ENCODE assay signal across 10 cellular contexts in the genomic region with DNA sequence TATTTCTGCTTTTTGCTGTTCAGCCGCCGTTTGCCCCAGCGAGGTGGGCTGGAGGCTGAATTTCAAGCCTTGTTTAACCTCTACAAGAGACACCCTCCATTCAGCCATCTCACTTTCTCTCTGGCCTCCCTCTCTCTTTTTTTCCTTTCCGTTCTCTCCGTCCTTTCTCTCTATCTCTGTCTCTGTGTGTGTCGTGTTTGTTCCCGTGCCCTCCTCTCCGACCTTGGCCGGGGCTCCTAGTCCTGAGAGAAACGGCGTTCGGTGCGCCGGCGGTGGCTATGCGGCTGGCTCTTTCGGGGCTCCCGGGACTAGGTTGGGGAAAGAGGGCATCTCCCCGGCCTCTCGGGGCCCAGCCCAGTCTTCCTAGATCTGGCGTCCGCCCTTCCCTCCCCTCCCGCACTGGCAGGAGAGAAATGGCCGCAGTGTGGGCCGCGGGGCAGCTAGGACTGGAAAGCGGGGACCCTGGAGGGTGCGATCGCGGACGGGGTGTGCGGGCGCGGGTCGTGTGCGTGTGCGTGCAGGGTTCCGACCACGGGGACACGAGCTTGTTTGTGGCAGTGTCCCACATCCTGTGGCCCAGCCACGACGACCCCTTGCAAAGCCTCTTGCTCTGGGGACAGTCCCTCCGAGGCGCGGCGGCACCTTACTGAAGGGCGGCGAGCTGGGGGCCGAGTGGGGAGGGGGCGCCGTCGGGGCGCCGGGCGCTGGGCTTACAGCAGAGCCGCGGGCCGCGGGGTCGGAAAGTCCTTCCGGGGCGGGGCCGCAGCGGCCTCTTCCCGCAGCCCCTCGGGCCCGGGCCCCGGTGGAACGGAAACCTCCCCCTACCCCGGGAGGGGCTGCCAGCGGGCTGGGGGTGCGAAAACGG. TPM values are rescaled to one million over a fixed set of nuclear protein-coding genes. Genes with fewer than 3 reads are reported as not detected.
DNase-seq lines count a peak whose midpoint lies in the region; ATAC-seq lines count a peak whose summit lies in the region.
"Had no signal": no experiment of that assay in that cellular context is flagged by ENCODE, and none has a peak within 500 bp of the region (broad histone marks: within the 10 kb centered on the region; RNA-seq: fewer than 3 reads in every experiment).

No MANE protein-coding gene starts in this region.

- no peaks in the 10 kb centered on the region for H3K36me3 ChIP-seq in iPS-20b (ENCODE audit: insufficient read depth, low read depth, low read length)

- H3K27me3 Mint-ChIP-seq in activated T-cell treated with anti-CD3 and anti-CD28 coated beads, Interleukin-2, amount 50 U/mL, for 24 hours = peaks cover 92% of the 10 kb centered on the region
- peaks cover 78% of the 10 kb centered on the region for H3K27me3 Mint-ChIP-seq in activated CD4-positive, alpha-beta memory T cell treated with anti-CD3 and anti-CD28 coated beads for 36 hours
- peaks cover 88% of the 10 kb centered on the region for H3K27me3 Mint-ChIP-seq in stimulated activated memory B cell treated with anti-CD40 and anti-IgM and Interleukin-4, amounts not matched to agents 10 μg/mL and 1 μg/mL and 100 μg/mL, for 72 hours

- no peak overlapping the region for H3K27ac ChIP-seq in iPS-20b (ENCODE audit: low read length)

- peaks cover 42% of the 10 kb centered on the region for H3K4me1 Mint-ChIP-seq in activated T-cell treated with anti-CD3 and anti-CD28 coated beads, Interleukin-2, amount 50 U/mL, for 24 hours (ENCODE audit: low read depth)
- peaks cover 33% of the 10 kb centered on the region for H3K4me1 Mint-ChIP-seq in activated CD4-positive, alpha-beta memory T cell treated with anti-CD3 and anti-CD28 coated beads for 36 hours (ENCODE audit: low read depth)
- H3K4me1 Mint-ChIP-seq in stimulated activated memory B cell treated with anti-CD40 and anti-IgM and Interleukin-4, amounts not matched to agents 10 μg/mL and 1 μg/mL and 100 μg/mL, for 72 hours = peaks cover 28% of the 10 kb centered on the region

- peak overlapping the region; percentile 39 for H3K4me3 Mint-ChIP-seq in activated T-cell treated with anti-CD3 and anti-CD28 coated beads, Interleukin-2, amount 50 U/mL, for 24 hours
- peak overlapping the region; percentile 38 for H3K4me3 Mint-ChIP-seq in activated CD4-positive, alpha-beta memory T cell treated with anti-CD3 and anti-CD28 coated beads for 36 hours
- peak overlapping the region; percentile 19 for H3K4me3 Mint-ChIP-seq in stimulated activated memory B cell treated with anti-CD40 and anti-IgM and Interleukin-4, amounts not matched to agents 10 μg/mL and 1 μg/mL and 100 μg/mL, for 72 hours

- no peak overlapping the region for H3K9ac ChIP-seq in iPS-20b (ENCODE audit: low read depth, low read length)

- POLR2A ChIA-PET in activated CD4-positive, alpha-beta memory T cell treated with anti-CD3 and anti-CD28 coated beads for 36 hours (lab: Charles Lee) = no interaction called here

- H3K4me3 ChIP-seq in iPS-20b (ENCODE audit: low read length) = peak overlapping the region; percentile 68; the same call in 1 of the 2 replicates

- H3K9me3 ChIP-seq in iPS-20b (ENCODE audit: insufficient read depth, low read depth, low read length) = peaks cover 4% of the 10 kb centered on the region; the same call in 1 of the 2 replicates

- CTCF ChIA-PET in activated CD4-positive, alpha-beta memory T cell treated with anti-CD3 and anti-CD28 coated beads for 36 hours (lab: Charles Lee) = interaction anchor here (2.6 kb wide), 1 partner anchor 24 kb away, joined by 10 read pairs; no protein-coding TSS in a partner anchor

- H3K27me3 ChIP-seq in iPS-20b (ENCODE audit: insufficient read depth, low read length) = peaks cover 100% of the 10 kb centered on the region

- peaks cover 19% of the 10 kb centered on the region; the same call in 1 of the 2 replicates for H3K4me1 ChIP-seq in iPS-20b (ENCODE audit: insufficient read depth, low read length)

- DNase-seq in activated T-cell treated with anti-CD3 and anti-CD28 coated beads, Interleukin-2, amount 50 U/mL, for 24 hours = no peak
- DNase-seq in activated T-cell treated with anti-CD3 and anti-CD28 coated beads for 4 hours = no peak
- DNase-seq in activated CD4-positive, alpha-beta memory T cell treated with anti-CD3 and anti-CD28 coated beads for 36 hours = no peak
- DNase-seq in hepatic stellate cell (ENCODE audit: low spot score) = no peak
- no peak for DNase-seq in OCI-M2 (lab: John Stamatoyannopoulos, UW; ENCODE audit: unreplicated experiment)
- no peak for DNase-seq in hippocampal formation (lab: John Stamatoyannopoulos, UW)

- no peaks in the 10 kb centered on the region for H3K9me3 Mint-ChIP-seq in activated T-cell treated with anti-CD3 and anti-CD28 coated beads, Interleukin-2, amount 50 U/mL, for 24 hours
- no peaks in the 10 kb centered on the region for H3K9me3 Mint-ChIP-seq in activated CD4-positive, alpha-beta memory T cell treated with anti-CD3 and anti-CD28 coated beads for 36 hours
- peaks cover 3% of the 10 kb centered on the region for H3K9me3 Mint-ChIP-seq in stimulated activated memory B cell treated with anti-CD40 and anti-IgM and Interleukin-4, amounts not matched to agents 10 μg/mL and 1 μg/mL and 100 μg/mL, for 72 hours

- no peak for ATAC-seq in stimulated activated memory B cell treated with anti-CD40 and anti-IgM and Interleukin-4, amounts not matched to agents 10 μg/mL and 1 μg/mL and 100 μg/mL, for 72 hours

- intact Hi-C loops in activated CD4-positive, alpha-beta memory T cell treated with anti-CD3 and anti-CD28 coated beads for 36 hours (cut with micrococcal nuclease) = no loop called here

- peak overlapping the region; percentile 55 for H3K27ac Mint-ChIP-seq in activated T-cell treated with anti-CD3 and anti-CD28 coated beads, Interleukin-2, amount 50 U/mL, for 24 hours
- no peak overlapping the region for H3K27ac Mint-ChIP-seq in activated CD4-positive, alpha-beta memory T cell treated with anti-CD3 and anti-CD28 coated beads for 36 hours
- H3K27ac Mint-ChIP-seq in stimulated activated memory B cell treated with anti-CD40 and anti-IgM and Interleukin-4, amounts not matched to agents 10 μg/mL and 1 μg/mL and 100 μg/mL, for 72 hours = peak overlapping the region; percentile 54

- no peaks in the 10 kb centered on the region for H3K36me3 Mint-ChIP-seq in activated T-cell treated with anti-CD3 and anti-CD28 coated beads, Interleukin-2, amount 50 U/mL, for 24 hours (ENCODE audit: low read depth)
- peaks cover 3% of the 10 kb centered on the region for H3K36me3 Mint-ChIP-seq in activated CD4-positive, alpha-beta memory T cell treated with anti-CD3 and anti-CD28 coated beads for 36 hours
- peaks cover 7% of the 10 kb centered on the region for H3K36me3 Mint-ChIP-seq in stimulated activated memory B cell treated with anti-CD40 and anti-IgM and Interleukin-4, amounts not matched to agents 10 μg/mL and 1 μg/mL and 100 μg/mL, for 72 hours

RNA-seq across cellular contexts. Expression of gene LHX2, which starts 5.7 kb away (rescaled TPM):
- not detected for total RNA-seq in activated CD4-positive, alpha-beta memory T cell treated with anti-CD3 and anti-CD28 coated beads for 36 hours
- total RNA-seq: fibroblast of villous mesenchyme, omental fat pad had no signal
